1 cellular context compared by ENCODE assay signal in genomic region chr9:6305954-6306563, GRCh38.
TF ChIP-seq lines count a peak whose summit lies in the region.

No MANE protein-coding gene starts in this region.

TF ChIP-seq in endothelial cell of umbilical vein, 7 proteins besides CTCF, POLR2A, EP300 and RAD21:
- TF ChIP-seq MYC (IDR thresholded peaks at IDR 0.05; ENCODE audit: low read depth, low read length) (no peak), MAX (IDR thresholded peaks at IDR 0.05; ENCODE audit: insufficient read depth, insufficient read length) (no peak), JUN (IDR thresholded peaks at IDR 0.05; ENCODE audit: borderline replicate concordance, insufficient read depth, insufficient read length, low read depth) (no peak), FOS (IDR thresholded peaks at IDR 0.05; ENCODE audit: borderline replicate concordance, insufficient read depth, low read length) (no peak), GATA2 (IDR thresholded peaks at IDR 0.05; ENCODE audit: insufficient read depth, insufficient read length, low read depth, low read length) (no peak), POLR2AphosphoS5 (IDR thresholded peaks at IDR 0.05; ENCODE audit: insufficient read depth, low read depth, low read length) (no peak), EZH2 (IDR thresholded peaks at IDR 0.05; ENCODE audit: borderline replicate concordance, low read depth, low read length, severe bottlenecking) (no peak)
